Comparison of ENCODE assay signal across 1 cellular context in the genomic region with DNA sequence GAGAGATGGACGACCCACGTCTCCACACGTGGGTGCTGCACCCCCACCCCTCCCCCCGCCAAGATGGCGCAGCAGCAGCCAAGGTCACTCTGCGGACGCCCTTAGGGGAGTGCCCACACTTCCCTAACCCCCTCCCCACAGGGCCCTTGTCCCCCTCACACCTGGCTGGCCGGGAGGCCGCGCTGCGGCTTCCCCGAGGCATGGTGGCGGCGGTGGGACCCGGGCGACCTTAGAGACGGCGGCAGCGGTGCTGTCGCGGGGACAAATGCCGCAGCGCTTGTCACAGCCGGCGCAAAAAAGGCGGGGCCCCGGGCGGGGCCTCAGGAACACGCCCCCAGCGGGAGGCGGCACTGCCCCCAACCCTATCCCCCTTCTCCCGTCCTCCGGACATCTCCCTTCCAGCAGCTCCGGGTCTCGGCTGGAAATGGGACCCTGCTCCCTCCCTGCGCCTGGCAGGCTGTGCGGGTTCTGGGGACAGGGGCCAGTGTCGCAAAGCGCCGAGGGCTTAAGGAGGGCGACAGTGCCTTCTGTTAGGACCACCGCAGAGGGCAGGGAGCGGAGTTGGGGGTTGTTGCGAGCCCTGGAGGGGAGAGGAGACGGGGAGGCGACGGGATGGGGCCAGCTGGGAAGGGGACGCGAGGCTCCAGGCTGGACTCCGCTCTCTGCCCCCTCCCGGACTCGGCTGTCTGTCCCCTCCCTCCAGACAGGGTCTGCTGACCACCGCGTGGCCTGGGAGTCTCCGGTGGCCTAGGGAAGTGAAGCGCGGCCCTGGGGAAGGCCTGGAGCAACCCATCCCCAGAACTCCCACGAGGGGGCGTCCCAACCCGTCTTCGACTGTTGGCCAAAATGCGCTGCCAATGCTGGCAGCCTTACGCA.
TF ChIP-seq lines count a peak whose summit lies in the region.

CHCHD10 (minus strand) TSS at position 300 of the 876 bp plus-strand sequence; CDS start at position 202, 98 bp downstream.

TF ChIP-seq in K562, 482 proteins besides CTCF, POLR2A, EP300 and RAD21 (continued from another document and continues in another):
- no peak for TF ChIP-seq ILF3 (IDR thresholded peaks at IDR 0.05; ENCODE audit: borderline replicate concordance)
- no peak for TF ChIP-seq SNRNP70 (optimal IDR thresholded peaks at IDR 0.05; ENCODE audit: low read depth, low read length)
- TF ChIP-seq NR0B1 (IDR thresholded peaks at IDR 0.05; ENCODE audit: partially characterized antibody) = no peak
- TF ChIP-seq MBD2 (IDR thresholded peaks at IDR 0.05; ENCODE audit: borderline replicate concordance, low read depth) = no peak
- TF ChIP-seq SMAD3 (CRISPR knock-in tag; conservative IDR thresholded peaks at IDR 0.05) = peak; percentile 75
- TF ChIP-seq LARP7 (IDR thresholded peaks at IDR 0.05) = no peak
- TF ChIP-seq TBP (optimal IDR thresholded peaks at IDR 0.05; ENCODE audit: low read depth, low read length) = peak; percentile 82
- TF ChIP-seq NR2F6 (CRISPR knock-in tag; IDR thresholded peaks at IDR 0.05) = no peak
- TF ChIP-seq ARID3B (CRISPR knock-in tag; IDR thresholded peaks at IDR 0.05; ENCODE audit: borderline replicate concordance) = no peak
- TF ChIP-seq CGGBP1 (CRISPR knock-in tag; IDR thresholded peaks at IDR 0.05) = no peak
- TF ChIP-seq ZNF124 (CRISPR knock-in tag; IDR thresholded peaks at IDR 0.05) = no peak
- TF ChIP-seq E4F1 (CRISPR knock-in tag; IDR thresholded peaks at IDR 0.05; ENCODE audit: borderline replicate concordance) = peak; percentile 73; the same call in 1 of the 2 replicates
- TF ChIP-seq SMARCC2 (IDR thresholded peaks at IDR 0.05; ENCODE audit: low read depth) = no peak
- no peak for TF ChIP-seq TGIF2 (CRISPR knock-in tag; IDR thresholded peaks at IDR 0.05)
- TF ChIP-seq, protein P1, sequence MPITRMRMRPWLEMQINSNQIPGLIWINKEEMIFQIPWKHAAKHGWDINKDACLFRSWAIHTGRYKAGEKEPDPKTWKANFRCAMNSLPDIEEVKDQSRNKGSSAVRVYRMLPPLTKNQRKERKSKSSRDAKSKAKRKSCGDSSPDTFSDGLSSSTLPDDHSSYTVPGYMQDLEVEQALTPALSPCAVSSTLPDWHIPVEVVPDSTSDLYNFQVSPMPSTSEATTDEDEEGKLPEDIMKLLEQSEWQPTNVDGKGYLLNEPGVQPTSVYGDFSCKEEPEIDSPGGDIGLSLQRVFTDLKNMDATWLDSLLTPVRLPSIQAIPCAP (CRISPR knock-in tag; IDR thresholded peaks at IDR 0.05; ENCODE audit: borderline replicate concordance) = no peak
- TF ChIP-seq PHF8 (IDR thresholded peaks at IDR 0.05; ENCODE audit: borderline replicate concordance, low read length) = peak; percentile 79; the same call in 1 of the 2 replicates
- TF ChIP-seq NONO (IDR thresholded peaks at IDR 0.05; ENCODE audit: low read depth in 2 of 2, low read length in 1 of 2) = peak; percentile 14 to 33; a peak in 2 of 4 replicates
- TF ChIP-seq HIVEP1 (CRISPR knock-in tag; IDR thresholded peaks at IDR 0.05) = peak; percentile 56; the same call in 1 of the 2 replicates
- TF ChIP-seq, protein P2, sequence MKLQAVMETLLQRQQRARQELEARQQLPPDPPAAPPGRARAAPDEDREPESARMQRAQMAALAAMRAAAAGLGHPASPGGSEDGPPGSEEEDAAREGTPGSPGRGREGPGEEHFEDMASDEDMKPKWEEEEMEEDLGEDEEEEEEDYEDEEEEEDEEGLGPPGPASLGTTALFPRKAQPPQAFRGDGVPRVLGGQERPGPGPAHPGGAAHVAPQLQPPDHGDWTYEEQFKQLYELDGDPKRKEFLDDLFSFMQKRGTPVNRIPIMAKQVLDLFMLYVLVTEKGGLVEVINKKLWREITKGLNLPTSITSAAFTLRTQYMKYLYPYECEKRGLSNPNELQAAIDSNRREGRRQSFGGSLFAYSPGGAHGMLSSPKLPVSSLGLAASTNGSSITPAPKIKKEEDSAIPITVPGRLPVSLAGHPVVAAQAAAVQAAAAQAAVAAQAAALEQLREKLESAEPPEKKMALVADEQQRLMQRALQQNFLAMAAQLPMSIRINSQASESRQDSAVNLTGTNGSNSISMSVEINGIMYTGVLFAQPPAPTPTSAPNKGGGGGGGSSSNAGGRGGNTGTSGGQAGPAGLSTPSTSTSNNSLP (IDR thresholded peaks at IDR 0.05; ENCODE audit: borderline replicate concordance, low read depth, low read length) = no peak
- peak; percentile 8; the same call in 1 of the 2 replicates for TF ChIP-seq FOXP1 (CRISPR knock-in tag; IDR thresholded peaks at IDR 0.05)
- TF ChIP-seq, protein P3, sequence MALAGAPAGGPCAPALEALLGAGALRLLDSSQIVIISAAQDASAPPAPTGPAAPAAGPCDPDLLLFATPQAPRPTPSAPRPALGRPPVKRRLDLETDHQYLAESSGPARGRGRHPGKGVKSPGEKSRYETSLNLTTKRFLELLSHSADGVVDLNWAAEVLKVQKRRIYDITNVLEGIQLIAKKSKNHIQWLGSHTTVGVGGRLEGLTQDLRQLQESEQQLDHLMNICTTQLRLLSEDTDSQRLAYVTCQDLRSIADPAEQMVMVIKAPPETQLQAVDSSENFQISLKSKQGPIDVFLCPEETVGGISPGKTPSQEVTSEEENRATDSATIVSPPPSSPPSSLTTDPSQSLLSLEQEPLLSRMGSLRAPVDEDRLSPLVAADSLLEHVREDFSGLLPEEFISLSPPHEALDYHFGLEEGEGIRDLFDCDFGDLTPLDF (CRISPR knock-in tag; IDR thresholded peaks at IDR 0.05) = no peak
- no peak for TF ChIP-seq SFPQ (IDR thresholded peaks at IDR 0.05; ENCODE audit: low read depth, low read length)
- peak; percentile 93 for TF ChIP-seq ZFX (CRISPR knock-in tag; IDR thresholded peaks at IDR 0.05)
- TF ChIP-seq HNRNPH1 (optimal IDR thresholded peaks at IDR 0.05; ENCODE audit: low read depth, low read length) = no peak
- no peak for TF ChIP-seq CHD7 (IDR thresholded peaks at IDR 0.05; ENCODE audit: low read depth, low read length)
- TF ChIP-seq ZNF507 (tag; conservative IDR thresholded peaks at IDR 0.05) = no peak
